In genomic region chr3:88005066-88005465, GRCh38 we compare ENCODE assay signal across 8 cellular contexts. TPM values are rescaled to one million over a fixed set of nuclear protein-coding genes. Genes with fewer than 3 reads are reported as not detected.
DNase-seq lines count a peak whose midpoint lies in the region; ATAC-seq and TF ChIP-seq lines count a peak whose summit lies in the region.

No MANE protein-coding gene starts in this region.

- no peaks in the 10 kb centered on the region for H3K36me3 ChIP-seq in thoracic aorta

- POLR2A ChIA-PET in GM10248 (lab: Yijun Ruan, JAX), result no interaction called here

- no peaks in the 10 kb centered on the region for H3K4me1 ChIP-seq in thoracic aorta (ENCODE audit: control insufficient read depth in 1 of 2, low read depth in 2 of 2)

- no peak overlapping the region for H3K4me3 ChIP-seq in fibroblast of the aortic adventitia (ENCODE audit: low read depth, low read length)
- no peak overlapping the region for H3K4me3 ChIP-seq in thoracic aorta

- no peaks in the 10 kb centered on the region for H3K9me3 ChIP-seq in thoracic aorta

- CTCF ChIA-PET in GM10248 (lab: Yijun Ruan, JAX), result interaction anchor here (0.8 to 3.5 kb wide), 17 partner anchors 10 to 1230 kb away, joined by 3 to 17 read pairs (median 5); no protein-coding TSS in a partner anchor

- intact Hi-C loops in posterior cingulate gyrus (cut with DNase I), result loop anchor here (2.0 kb wide), 1 partner anchor 654 kb away; no protein-coding TSS in a partner anchor

- H3K27ac ChIP-seq in thoracic aorta, result no peak overlapping the region
- no peak overlapping the region for H3K27ac ChIP-seq in caudate nucleus (ENCODE audit: low read depth, low read length)

- DNase-seq in GM10248 (ENCODE audit: extremely low spot score) (no peak), RKO (ENCODE audit: low spot score) (peak; percentile 77), fibroblast of the aortic adventitia (ENCODE audit: low read depth) (peak; percentile 73), thoracic aorta (ENCODE audit: low spot score) (no peak), caudate nucleus (lab: John Stamatoyannopoulos, UW) (no peak), nucleus accumbens (lab: John Stamatoyannopoulos, UW) (no peak), posterior cingulate gyrus (no peak)

- no peaks in the 10 kb centered on the region for H3K27me3 ChIP-seq in thoracic aorta (replicated peaks; ENCODE audit: insufficient read depth)

- TF ChIP-seq CTCF in GM10248 (IDR thresholded peaks at IDR 0.05; ENCODE audit: control extremely low read depth, extremely low read depth, low read depth, missing control alignments) (peak; percentile 37), fibroblast of the aortic adventitia (IDR thresholded peaks at IDR 0.05; ENCODE audit: insufficient read depth, low read length) (peak; percentile 42), thoracic aorta (IDR thresholded peaks at IDR 0.05) (peak; percentile 13)

- ATAC-seq in HG02642 (IDR thresholded peaks at IDR 0.05; ENCODE audit: poor library complexity, unreplicated experiment), result peak; percentile 48
- no peak for ATAC-seq in thoracic aorta (ENCODE audit: insufficient number of reproducible peaks, low FRiP score, low read depth)

RNA-seq across cellular contexts. Expression of gene CGGBP1, which starts 53.7 kb away (rescaled TPM):
- total RNA-seq in fibroblast of the aortic adventitia (ENCODE audit: low replicate concordance) (104 and 231 TPM in 2 replicates), thoracic aorta (10 to 100 TPM; 52.7 to 83.8 TPM)

RNA-seq across cellular contexts. Expression of gene ZNF654, which starts 54.0 kb away (rescaled TPM):
- total RNA-seq in fibroblast of the aortic adventitia (ENCODE audit: low replicate concordance), result 19.1 and 20.6 TPM in 2 replicates
- total RNA-seq in thoracic aorta, result 10 to 100 TPM in 1 of 2 donors, 1 to 10 TPM in 1; 7.7 to 15.4 TPM

Comparison
In these comparisons a context has a peak if more than half of its experiments do, and no peak if none do; other contexts are left out.
1. DNase-seq: peak in RKO (single experiment) and fibroblast of the aortic adventitia (single experiment); none in GM10248 (single experiment), thoracic aorta (single experiment), caudate nucleus (0 of 61), nucleus accumbens (0 of 56) and posterior cingulate gyrus (0 of 10).
2. Peak in every context shown above with its lines, with median percentiles within 50 percentile points of each other: CTCF ChIP-seq.